8 cellular contexts compared by ENCODE assay signal in genomic region chr14:32711103-32711680, GRCh38.
DNase-seq lines count a peak whose midpoint lies in the region; ATAC-seq, FAIRE-seq and TF ChIP-seq lines count a peak whose summit lies in the region.

No MANE protein-coding gene starts in this region.

- H3K9ac ChIP-seq in endodermal cell (ENCODE audit: extremely low read depth, low read length, poor library complexity, severe bottlenecking): no peak overlapping the region

- ATAC-seq in GM21515 (IDR thresholded peaks at IDR 0.05; ENCODE audit: unreplicated experiment): no peak

- no peak for FAIRE-seq in HTR-8/SVneo (lab: Jason Lieb, UNC)

- H3K27me3 Mint-ChIP-seq in endodermal cell (ENCODE audit: insufficient read depth): no peaks in the 10 kb centered on the region

- no peak overlapping the region for H3K4me3 ChIP-seq in endodermal cell (ENCODE audit: low read length)

- H3K9me3 Mint-ChIP-seq in endodermal cell: no peaks in the 10 kb centered on the region

- H3K27ac ChIP-seq in endodermal cell (ENCODE audit: low read depth, low read length): no peak overlapping the region

- peaks cover 2% of the 10 kb centered on the region for H3K4me1 Mint-ChIP-seq in endodermal cell

- no peaks in the 10 kb centered on the region for H3K36me3 ChIP-seq in endodermal cell (ENCODE audit: control insufficient read depth, insufficient read depth, low read length)

- no peaks in the 10 kb centered on the region for H3K9me3 ChIP-seq in endodermal cell (ENCODE audit: control insufficient read depth, low read length)

- no peak overlapping the region for H3K4me3 Mint-ChIP-seq in endodermal cell

- peak; percentile 83 for TF ChIP-seq CTCF in endodermal cell (conservative IDR thresholded peaks at IDR 0.05)

- H3K4me1 ChIP-seq in endodermal cell (ENCODE audit: control insufficient read depth, insufficient read depth, low read length): no peaks in the 10 kb centered on the region

- H3K27ac Mint-ChIP-seq in endodermal cell: no peak overlapping the region

- peak; percentile 4 for DNase-seq in stimulated activated CD4-positive, alpha-beta T cell treated with anti-CD3 and anti-CD28 coated beads, Interleukin-4, amount 100 ng/mL, for 24 hours
- no peak for DNase-seq in stimulated activated CD4-positive, alpha-beta T cell treated with anti-CD3 and anti-CD28 coated beads, Interleukin-12 subunit alpha, Interleukin-12 subunit beta, amount 100 ng/mL, for 4 hours
- DNase-seq in HTR-8/SVneo (ENCODE audit: insufficient read length, low spot score) (peak; percentile 15), OCI-M2 (lab: John Stamatoyannopoulos, UW; ENCODE audit: unreplicated experiment) (peak; percentile 7), endodermal cell (peak; percentile 63), myocyte (ENCODE audit: low read depth) (peak; percentile 49), HK-2 (ENCODE audit: unreplicated experiment) (no peak)

- no peaks in the 10 kb centered on the region for H3K36me3 Mint-ChIP-seq in endodermal cell (ENCODE audit: low read depth)

- H3K27me3 ChIP-seq in endodermal cell (ENCODE audit: control insufficient read depth, insufficient read depth, low read length, poor library complexity, severe bottlenecking): no peaks in the 10 kb centered on the region

- 37 to 100% methylated on average over 1 to 3 of the region's 3 CpGs for WGBS in endodermal cell (ENCODE audit: insufficient coverage in 1 of 2, insufficient read length in 1 of 2), 2 experiments

Comparison
In these comparisons a context has a peak if more than half of its experiments do, and no peak if none do; other contexts are left out.
1. DNase-seq: peak in stimulated activated CD4-positive, alpha-beta T cell treated with anti-CD3 and anti-CD28 coated beads, Interleukin-4, amount 100 ng/mL, for 24 hours (single experiment), HTR-8/SVneo (single experiment), OCI-M2 (single experiment), endodermal cell (single experiment) and myocyte (single experiment); none in stimulated activated CD4-positive, alpha-beta T cell treated with anti-CD3 and anti-CD28 coated beads, Interleukin-12 subunit alpha, Interleukin-12 subunit beta, amount 100 ng/mL, for 4 hours (single experiment) and HK-2 (single experiment).